9 cellular contexts compared by ENCODE assay signal in the genomic region with DNA sequence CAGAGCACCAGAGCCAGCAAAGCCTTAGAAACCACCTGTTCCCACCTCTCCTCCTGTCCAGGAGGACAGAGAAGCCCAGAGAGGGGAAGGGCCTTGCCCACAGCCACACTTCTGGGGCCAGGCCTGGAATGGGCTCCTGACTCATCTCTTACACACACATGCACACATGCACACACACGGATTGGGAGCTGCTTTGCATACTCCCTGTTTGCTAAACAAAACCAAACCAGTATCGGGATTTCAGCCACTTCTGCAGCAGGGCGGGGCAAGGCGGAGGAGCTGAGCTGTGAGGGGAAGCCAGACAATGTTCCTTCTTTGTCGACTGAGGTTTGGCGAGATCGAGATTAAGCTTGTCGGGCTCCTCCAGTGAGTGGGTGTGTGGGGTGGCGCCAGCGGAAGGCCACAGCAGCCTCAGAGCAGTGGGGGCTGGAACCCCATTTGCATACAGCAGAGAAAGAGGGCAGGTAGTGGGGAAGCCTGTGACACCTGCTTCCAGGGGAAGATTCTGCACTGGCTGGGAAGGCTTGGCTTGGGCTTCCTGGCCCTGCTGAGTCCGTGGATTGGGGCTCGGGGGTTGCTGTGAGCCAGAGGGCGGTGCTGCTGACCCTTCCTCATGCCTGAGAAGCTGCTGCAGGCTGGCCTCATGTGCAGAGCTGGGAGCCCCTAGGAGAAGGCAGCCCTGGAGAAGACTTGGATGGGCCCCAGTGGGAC. TPM values are rescaled to one million over a fixed set of nuclear protein-coding genes. Genes with fewer than 3 reads are reported as not detected.
DNase-seq lines count a peak whose midpoint lies in the region; ATAC-seq and TF ChIP-seq lines count a peak whose summit lies in the region.
"Had no signal": no experiment of that assay in that cellular context is flagged by ENCODE, and none has a peak within 500 bp of the region (broad histone marks: within the 10 kb centered on the region; RNA-seq: fewer than 3 reads in every experiment).

No MANE protein-coding gene starts in this region.

- intact Hi-C loops in gastrocnemius medialis (cut with DNase I; ENCODE audit: low total_unique reads) = no loop called here

- no peak for TF ChIP-seq POLR2A in gastrocnemius medialis (IDR thresholded peaks at IDR 0.05)

- CTCF ChIA-PET in GM10248 (lab: Yijun Ruan, JAX) = interaction anchor here (1.5 kb wide), 1 partner anchor 22 kb away, joined by 6 read pairs; no protein-coding TSS in a partner anchor

- no peaks in the 10 kb centered on the region for H3K36me3 ChIP-seq in adipocyte (ENCODE audit: control insufficient read depth, insufficient read depth, low read length, severe bottlenecking)
- H3K36me3 ChIP-seq in gastrocnemius medialis = no peaks in the 10 kb centered on the region

- H3K9me3 ChIP-seq in adipocyte (ENCODE audit: control insufficient read depth, low read length) = no peaks in the 10 kb centered on the region
- H3K9me3 ChIP-seq in gastrocnemius medialis = no peaks in the 10 kb centered on the region

- H3K4me1 ChIP-seq in adipocyte (ENCODE audit: control insufficient read depth, insufficient read depth, low read length) (peaks cover 3% of the 10 kb centered on the region), gastrocnemius medialis (no peaks in the 10 kb centered on the region)

- H3K27me3 ChIP-seq in adipocyte (replicated peaks; ENCODE audit: control insufficient read depth, insufficient read depth, low read length) (peaks cover 72% of the 10 kb centered on the region), gastrocnemius medialis (peaks cover 16 to 46% (median 32%) of the 10 kb centered on the region in 3 donors)

- TF ChIP-seq CTCF in GM10248 (IDR thresholded peaks at IDR 0.05; ENCODE audit: control extremely low read depth, extremely low read depth, low read depth, missing control alignments) = no peak
- TF ChIP-seq CTCF in gastrocnemius medialis (IDR thresholded peaks at IDR 0.05 in 4 of 5, conservative IDR thresholded peaks at IDR 0.05 in 1 of 5) = no peak

- DNase-seq in GM10248 (ENCODE audit: extremely low spot score) (peak; percentile 73), adipocyte (ENCODE audit: low read depth) (peak; percentile 21), mucosa of gallbladder (ENCODE audit: low spot score) (peak; percentile 25), foreskin melanocyte (no peak), HuH-7 (ENCODE audit: low spot score) (no peak), gastrocnemius medialis (no peak), T-helper 1 cell (no peak)

- POLR2A ChIA-PET in GM10248 (lab: Yijun Ruan, JAX) = no interaction called here

- H3K9ac ChIP-seq in adipocyte (ENCODE audit: low read length) = no peak overlapping the region

- in situ Hi-C loops in gastrocnemius medialis (cut with MboI; ENCODE audit: low sequenced_read_pairs in 4 of 4) = no loop called here

- ATAC-seq in HG03039 (IDR thresholded peaks at IDR 0.05; ENCODE audit: unreplicated experiment) = peak; percentile 52
- ATAC-seq in gastrocnemius medialis = no peak
- ATAC-seq: Right ventricle myocardium inferior had no signal

- no peak overlapping the region for H3K27ac ChIP-seq in gastrocnemius medialis

- H3K4me3 ChIP-seq in adipocyte (ENCODE audit: low read length) (no peak overlapping the region), gastrocnemius medialis (no peak overlapping the region)

RNA-seq across cellular contexts. Expression of a gene that starts 16.1 kb away (rescaled TPM):
- total RNA-seq in mucosa of gallbladder (1.3 TPM), gastrocnemius medialis (not detected)

RNA-seq across cellular contexts. Expression of a gene that starts 36.2 kb away (rescaled TPM):
- total RNA-seq in mucosa of gallbladder = 58.8 TPM
- total RNA-seq in gastrocnemius medialis = 10 to 100 TPM; 48.1 to 55.3 (median 51.5) TPM

RNA-seq across cellular contexts. Expression of a gene that starts 50.1 kb away (rescaled TPM):
- 54.0 TPM for total RNA-seq in mucosa of gallbladder
- 10 to 100 TPM; 36.7 to 45.3 (median 39.7) TPM for total RNA-seq in gastrocnemius medialis

Comparison
In these comparisons a context has a peak if more than half of its experiments do, and no peak if none do; other contexts are left out.
1. DNase-seq: peak in GM10248 (single experiment), adipocyte (single experiment) and mucosa of gallbladder (single experiment); none in foreskin melanocyte (single experiment), HuH-7 (single experiment), gastrocnemius medialis (0 of 2) and T-helper 1 cell (0 of 5).